Comparison of ENCODE assay signal across 1 cellular context in the genomic region with DNA sequence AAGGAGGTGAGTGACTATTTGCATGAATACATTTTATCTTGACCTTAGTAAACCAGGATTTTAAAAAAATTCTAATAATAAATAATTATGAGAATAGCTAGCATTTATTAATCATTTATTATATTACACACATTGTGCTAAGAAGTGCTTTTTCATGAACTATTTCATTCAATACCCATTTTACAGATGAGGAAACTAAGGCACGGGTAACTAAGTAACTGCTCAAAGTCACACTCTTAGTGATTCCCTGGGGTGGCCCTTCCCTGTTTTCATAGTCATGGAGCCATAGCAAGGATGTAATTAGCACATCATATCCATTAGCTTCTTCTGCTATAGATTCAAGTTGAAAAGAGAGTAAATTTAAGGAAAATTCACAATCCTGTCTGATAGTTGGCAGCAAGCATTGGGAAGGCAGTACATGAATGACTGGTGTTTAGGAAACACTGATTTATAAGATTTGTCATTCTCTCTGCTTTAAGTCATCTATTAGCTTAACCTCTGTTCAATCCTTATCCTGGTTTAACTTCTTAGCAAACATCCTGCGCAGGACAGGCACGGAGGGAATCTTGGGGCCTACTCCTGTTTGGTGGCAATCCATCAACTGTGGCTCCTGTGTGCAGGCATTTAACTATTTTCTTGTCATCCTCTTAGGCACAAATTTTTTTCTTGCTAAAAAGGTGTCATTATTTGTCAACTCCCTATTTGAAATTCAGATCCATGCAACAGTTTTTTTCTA.
TF ChIP-seq lines count a peak whose summit lies in the region.

No MANE protein-coding gene starts in this region.

TF ChIP-seq in IMR-90, 13 proteins besides CTCF, POLR2A, EP300 and RAD21:
- TF ChIP-seq RFX5 (IDR thresholded peaks at IDR 0.05; ENCODE audit: low read depth, low read length) (no peak), RCOR1 (IDR thresholded peaks at IDR 0.05; ENCODE audit: insufficient replicate concordance, low read length) (no peak), MAFK (IDR thresholded peaks at IDR 0.05; ENCODE audit: low read depth, low read length) (no peak)
